In the genomic region with DNA sequence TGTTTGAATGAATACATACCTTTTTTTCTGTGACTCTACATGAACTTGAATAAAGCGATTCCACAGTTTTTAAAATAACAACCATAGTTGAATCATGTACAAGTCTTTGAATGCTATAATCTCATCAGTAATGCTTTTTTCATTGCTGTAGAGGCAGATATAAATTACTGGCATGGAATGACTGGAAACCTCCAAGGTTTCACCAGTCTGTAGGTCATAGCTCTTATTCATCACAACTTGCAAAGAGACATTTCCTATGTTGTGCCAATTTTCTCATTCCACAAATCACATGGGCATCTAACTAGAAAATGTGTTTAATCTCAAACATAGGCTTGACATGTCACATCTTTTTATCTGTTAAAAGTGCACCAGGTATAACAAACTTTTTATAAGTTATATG, we compare ENCODE assay signal across 21 cellular contexts.
DNase-seq lines count a peak whose midpoint lies in the region; ATAC-seq, FAIRE-seq and TF ChIP-seq lines count a peak whose summit lies in the region.
"Had no signal": no experiment of that assay in that cellular context is flagged by ENCODE, and none has a peak within 500 bp of the region (broad histone marks: within the 10 kb centered on the region; RNA-seq: fewer than 3 reads in every experiment).

No MANE protein-coding gene starts in this region.

- no peaks in the 10 kb centered on the region for H3K27me3 Mint-ChIP-seq in astrocyte (ENCODE audit: low read depth, unreplicated experiment)
- H3K27me3 Mint-ChIP-seq: CD4-positive, alpha-beta memory T cell had no signal

- no peaks in the 10 kb centered on the region for H3K4me1 Mint-ChIP-seq in astrocyte (ENCODE audit: low read depth, unreplicated experiment)
- H3K4me1 Mint-ChIP-seq: CD4-positive, alpha-beta memory T cell; GM23338 had no signal

- no peaks in the 10 kb centered on the region for H4K20me1 ChIP-seq in astrocyte (ENCODE audit: insufficient read depth, low read length)

- H3K4me3 ChIP-seq in astrocyte (ENCODE audit: insufficient read depth, low read depth, low read length) (no peak overlapping the region), fibroblast of pulmonary artery (replicated peaks; ENCODE audit: low read depth, low read length) (no peak overlapping the region), retinal pigment epithelial cell (ENCODE audit: low read length) (no peak overlapping the region)
- H3K4me3 ChIP-seq: GM23338, K562 had no signal

- H3K9me3 Mint-ChIP-seq in astrocyte (ENCODE audit: unreplicated experiment), result peaks cover 2% of the 10 kb centered on the region
- H3K9me3 Mint-ChIP-seq: HFFc6 had no signal

- H3K79me2 ChIP-seq in astrocyte (ENCODE audit: insufficient read depth, low read length), result no peaks in the 10 kb centered on the region

- no peak overlapping the region for H3K27ac ChIP-seq in astrocyte (ENCODE audit: low read depth, low read length)
- H3K27ac ChIP-seq: HL-60 had no signal

- no peaks in the 10 kb centered on the region for H3K9me3 ChIP-seq in astrocyte (ENCODE audit: insufficient read depth, low read depth, low read length)

- H3K4me1 ChIP-seq in astrocyte (ENCODE audit: insufficient read depth, low read length), result no peaks in the 10 kb centered on the region

- TF ChIP-seq CTCF in astrocyte (IDR thresholded peaks at IDR 0.05; ENCODE audit: insufficient read depth, low read depth, low read length) (no peak), fibroblast of pulmonary artery (IDR thresholded peaks at IDR 0.05; ENCODE audit: low read length, missing control alignments) (no peak), retinal pigment epithelial cell (conservative IDR thresholded peaks at IDR 0.05; ENCODE audit: low read depth, low read length) (no peak)

- H3K4me3 Mint-ChIP-seq in astrocyte (ENCODE audit: unreplicated experiment), result no peak overlapping the region
- H3K4me3 Mint-ChIP-seq: CD4-positive, alpha-beta memory T cell; GM23338; HFFc6 had no signal

- no peak overlapping the region for H3K27ac Mint-ChIP-seq in astrocyte (ENCODE audit: unreplicated experiment)
- H3K27ac Mint-ChIP-seq: CD4-positive, alpha-beta memory T cell; GM23338; HFFc6 had no signal

- ATAC-seq in GM21723 (IDR thresholded peaks at IDR 0.05; ENCODE audit: unreplicated experiment) (no peak), GM21360 (IDR thresholded peaks at IDR 0.05; ENCODE audit: unreplicated experiment) (no peak)
- ATAC-seq: GM23338, HCT116, K562 had no signal

- H3K9ac ChIP-seq in astrocyte (ENCODE audit: low read length), result no peak overlapping the region

- FAIRE-seq in astrocyte (lab: Jason Lieb, UNC), result peak; percentile 37
- FAIRE-seq: A204.1, H54, K562 had no signal

- no peaks in the 10 kb centered on the region for H3K27me3 ChIP-seq in astrocyte (ENCODE audit: insufficient read depth, low read length)

- H3K4me2 ChIP-seq in astrocyte (ENCODE audit: low read length), result no peak overlapping the region
- H3K4me2 ChIP-seq: GM23338 had no signal

- peak; percentile 15 for DNase-seq in M059J (ENCODE audit: low read depth)
- peak; percentile 59 for DNase-seq in astrocyte (ENCODE audit: low read depth)
- peak; percentile 8 for DNase-seq in fibroblast of pulmonary artery (ENCODE audit: low read depth)
- peak; percentile 30 for DNase-seq in retinal pigment epithelial cell (ENCODE audit: low read depth)
- no peak for DNase-seq in NCI-H187 (lab: John Stamatoyannopoulos, UW)
- DNase-seq: ACHN; AML-193; Calu3; CD4-positive, alpha-beta memory T cell; DMS79 treated with DMSO at 0.1 percent for 48 hours; GF-D8; HFFc6; IMR-90 had no signal

- no peaks in the 10 kb centered on the region for H3K36me3 ChIP-seq in astrocyte (ENCODE audit: insufficient read depth, low read length)

- no peak overlapping the region for H2AFZ ChIP-seq in astrocyte (ENCODE audit: low read depth, low read length)
- H2AFZ ChIP-seq: GM23338 had no signal

- H3K36me3 Mint-ChIP-seq in astrocyte (ENCODE audit: low read depth, unreplicated experiment), result no peaks in the 10 kb centered on the region
- H3K36me3 Mint-ChIP-seq: CD4-positive, alpha-beta memory T cell had no signal

Comparison
In these comparisons a context has a peak if more than half of its experiments do, and no peak if none do; other contexts are left out.
1. DNase-seq: peak in M059J (single experiment), astrocyte (single experiment), fibroblast of pulmonary artery (single experiment) and retinal pigment epithelial cell (single experiment); none in NCI-H187 (0 of 2).